In genomic region chr17:8126306-8127066, GRCh38 we compare ENCODE assay signal across 8 cellular contexts. TPM values are rescaled to one million over a fixed set of nuclear protein-coding genes. Genes with fewer than 3 reads are reported as not detected.
DNase-seq lines count a peak whose midpoint lies in the region; ATAC-seq and TF ChIP-seq lines count a peak whose summit lies in the region.

No MANE protein-coding gene starts in this region.

- peaks cover 17% of the 10 kb centered on the region for H3K4me1 Mint-ChIP-seq in glutamatergic neuron (ENCODE audit: low read depth, unreplicated experiment)

- ATAC-seq in omental fat pad (ENCODE audit: low FRiP score): peak; percentile 43
- ATAC-seq in HG02623 (IDR thresholded peaks at IDR 0.05; ENCODE audit: unreplicated experiment): no peak

- TF ChIP-seq CTCF in glutamatergic neuron (IDR thresholded peaks at IDR 0.05; ENCODE audit: partially characterized antibody, unreplicated experiment): no peak
- TF ChIP-seq CTCF in omental fat pad (IDR thresholded peaks at IDR 0.05): no peak

- peak overlapping the region; percentile 95 for H3K4me3 Mint-ChIP-seq in glutamatergic neuron (ENCODE audit: unreplicated experiment)

- H3K9me3 Mint-ChIP-seq in glutamatergic neuron (ENCODE audit: unreplicated experiment): peaks cover 28% of the 10 kb centered on the region

- no peaks in the 10 kb centered on the region for H3K36me3 Mint-ChIP-seq in glutamatergic neuron (ENCODE audit: unreplicated experiment)

- TF ChIP-seq POLR2A in GM19099 (IDR thresholded peaks at IDR 0.05; ENCODE audit: extremely low read depth, insufficient read length, low read depth): peak; percentile 36

- H3K27me3 Mint-ChIP-seq in glutamatergic neuron (ENCODE audit: unreplicated experiment): peaks cover 40% of the 10 kb centered on the region

- H3K27ac Mint-ChIP-seq in glutamatergic neuron (ENCODE audit: unreplicated experiment): peak overlapping the region; percentile 49

- DNase-seq in Ammon's horn (ENCODE audit: low spot score): peak; percentile 36
- peak; percentile 51 for DNase-seq in NCI-H526 treated with DMSO at 0.1 percent for 48 hours (lab: John Stamatoyannopoulos, UW)
- DNase-seq in activated naive CD4-positive, alpha-beta T cell treated with Interleukin-2 at 50 U/mL for 16 hours: peak; percentile 47
- DNase-seq in glutamatergic neuron: peak; percentile 65
- DNase-seq in omental fat pad (ENCODE audit: low spot score): no peak
- DNase-seq in NCI-H446 treated with DMSO at 0.1 percent for 48 hours (lab: John Stamatoyannopoulos, UW): no peak

RNA-seq across cellular contexts. Expression of gene HES7, which starts 2.6 kb away (rescaled TPM):
- total RNA-seq in glutamatergic neuron (ENCODE audit: unreplicated experiment) (2.2 TPM), omental fat pad (under 1 TPM in 1 of 4 donors, not detected in 3; 0.46 TPM)

RNA-seq across cellular contexts. Expression of gene ALOXE3, which starts 8.2 kb away (rescaled TPM):
- total RNA-seq in glutamatergic neuron (ENCODE audit: unreplicated experiment): not detected
- total RNA-seq in omental fat pad: under 1 TPM in 2 of 4 donors, not detected in 2; 0.09 to 0.24 TPM

RNA-seq across cellular contexts. Expression of gene PER1, which starts 25.7 kb away (rescaled TPM):
- 64.6 TPM for total RNA-seq in glutamatergic neuron (ENCODE audit: unreplicated experiment)
- total RNA-seq in omental fat pad: 100 to 1,000 TPM in 2 of 4 donors, 10 to 100 TPM in 2; 78.8 to 169 (median 122) TPM

RNA-seq across cellular contexts. Expression of gene VAMP2, which starts 36.3 kb away (rescaled TPM):
- 117 TPM for total RNA-seq in glutamatergic neuron (ENCODE audit: unreplicated experiment)
- total RNA-seq in omental fat pad: 10 to 100 TPM; 16.8 to 42.1 (median 21.2) TPM

RNA-seq across cellular contexts. Expression of gene ALOX12B, which starts 39.0 kb away (rescaled TPM):
- total RNA-seq in glutamatergic neuron (ENCODE audit: unreplicated experiment) (not detected), omental fat pad (not detected)

Comparison
In these comparisons a context has a peak if more than half of its experiments do, and no peak if none do; other contexts are left out.
1. DNase-seq: peak in Ammon's horn (single experiment), NCI-H526 treated with DMSO at 0.1 percent for 48 hours (single experiment), activated naive CD4-positive, alpha-beta T cell treated with Interleukin-2 at 50 U/mL for 16 hours (single experiment) and glutamatergic neuron (single experiment); none in omental fat pad (single experiment) and NCI-H446 treated with DMSO at 0.1 percent for 48 hours (single experiment).